In genomic region chr2:36700311-36700710, GRCh38 we compare ENCODE assay signal across 31 cellular contexts. TPM values are rescaled to one million over a fixed set of nuclear protein-coding genes. Genes with fewer than 3 reads are reported as not detected.
"Had no signal": no experiment of that assay in that cellular context is flagged by ENCODE, and none has a peak within 500 bp of the region (broad histone marks: within the 10 kb centered on the region; RNA-seq: fewer than 3 reads in every experiment).

No MANE protein-coding gene starts in this region.

- H3K9me3 ChIP-seq: adrenal gland, body of pancreas, esophagus squamous epithelium, gastroesophageal sphincter had no signal

- H3K4me1 ChIP-seq: body of pancreas had no signal

- H3K36me3 ChIP-seq: adrenal gland, esophagus squamous epithelium, gastroesophageal sphincter, WERI-Rb-1 had no signal

- H3K27ac ChIP-seq: adrenal gland, body of pancreas, gastroesophageal sphincter, WERI-Rb-1 had no signal

- ATAC-seq: activated CD4-positive, CD25-positive, alpha-beta regulatory T cell treated with anti-CD3 and anti-CD28 coated beads, Interleukin-2, amount 50 U/mL, for 24 hours; activated CD8-positive, alpha-beta T cell treated with anti-CD3 and anti-CD28 coated beads for 36 hours; activated naive CD8-positive, alpha-beta T cell treated with anti-CD3 and anti-CD28 coated beads, Interleukin-2, amount 50 U/mL, for 24 hours; activated T-cell treated with anti-CD3 and anti-CD28 coated beads, Interleukin-2, amount 50 U/mL, for 4 hours; activated T-helper 17 cell treated with anti-CD3 and anti-CD28 coated beads, Interleukin-2, amount 50 U/mL, for 72 hours; body of pancreas; effector memory CD8-positive, alpha-beta T cell; gastroesophageal sphincter; T-helper 17 cell had no signal

- DNase-seq: activated B cell treated with CpG ODN at 0.5 μM for 24 hours; activated CD4-positive, alpha-beta T cell treated with anti-CD3 and anti-CD28 coated beads for 48 hours; activated CD4-positive, alpha-beta T cell treated with anti-CD3 and anti-CD28 coated beads, Interleukin-2, amount 50 U/mL, for 1 hour; activated CD4-positive, alpha-beta T cell treated with anti-CD3 and anti-CD28 coated beads, Interleukin-2, amount 50 U/mL, for 48 hours; activated CD8-positive, alpha-beta memory T cell treated with anti-CD3 and anti-CD28 coated beads for 24 hours; activated CD8-positive, alpha-beta T cell treated with anti-CD3 and anti-CD28 coated beads for 36 hours; activated effector memory CD4-positive, alpha-beta T cell treated with Interleukin-2 at 50 U/mL for 16 hours; activated naive CD4-positive, alpha-beta T cell treated with anti-CD3 and anti-CD28 coated beads for 36 hours; activated naive CD8-positive, alpha-beta T cell treated with anti-CD3 and anti-CD28 coated beads for 36 hours; activated naive CD8-positive, alpha-beta T cell treated with anti-CD3 and anti-CD28 coated beads, Interleukin-2, amount 50 U/mL, for 24 hours; activated T-cell treated with anti-CD3 and anti-CD28 coated beads, Interleukin-2, amount 50 U/mL, for 4 hours; adrenal gland; amygdala; aorta; body of pancreas; caudate nucleus; cortex of kidney; dermis blood vessel endothelial cell; effector CD4-positive, alpha-beta T cell; effector memory CD8-positive, alpha-beta T cell; erythroblast; esophagus squamous epithelium; foreskin melanocyte; T-helper 1 cell; T-helper 17 cell; T1000; WERI-Rb-1 had no signal

- H3K4me3 ChIP-seq: adrenal gland, body of pancreas, esophagus squamous epithelium, gastroesophageal sphincter had no signal

- H3K27me3 ChIP-seq: adrenal gland, body of pancreas, esophagus squamous epithelium, gastroesophageal sphincter had no signal

RNA-seq across cellular contexts. Expression of gene VIT, which starts 3.8 kb away (rescaled TPM):
- total RNA-seq: activated B cell treated with CpG ODN at 0.5 μM for 24 hours; activated CD8-positive, alpha-beta T cell treated with anti-CD3 and anti-CD28 coated beads for 36 hours; activated naive CD4-positive, alpha-beta T cell treated with anti-CD3 and anti-CD28 coated beads for 36 hours; activated naive CD8-positive, alpha-beta T cell treated with anti-CD3 and anti-CD28 coated beads for 36 hours; activated T-cell treated with anti-CD3 and anti-CD28 coated beads, Interleukin-2, amount 50 U/mL, for 4 hours; activated T-helper 17 cell treated with anti-CD3 and anti-CD28 coated beads, Interleukin-2, amount 50 U/mL, for 72 hours; dermis blood vessel endothelial cell; glomerular endothelial cell; T-helper 17 cell had no signal
- polyA plus RNA-seq: aorta had no signal
